In genomic region chr1:220775238-220775853, GRCh38 we compare ENCODE assay signal across 8 cellular contexts. TPM values are rescaled to one million over a fixed set of nuclear protein-coding genes. Genes with fewer than 3 reads are reported as not detected.
DNase-seq lines count a peak whose midpoint lies in the region; TF ChIP-seq lines count a peak whose summit lies in the region.

No MANE protein-coding gene starts in this region.

- H3K4me3 ChIP-seq in Caco-2 (ENCODE audit: low read depth, low read length): no peak overlapping the region
- no peak overlapping the region for H3K4me3 ChIP-seq in HL-60 (replicated peaks; ENCODE audit: insufficient read depth, low read length)

- intact Hi-C loops in Caco-2 (cut with micrococcal nuclease; ENCODE audit: unreplicated experiment): loop anchor here (10.0 kb wide), 1 partner anchor 561 kb away; no protein-coding TSS in a partner anchor

- H3K4me1 Mint-ChIP-seq in Caco-2 (ENCODE audit: low read depth, unreplicated experiment) (no peaks in the 10 kb centered on the region), osteocyte (ENCODE audit: unreplicated experiment) (peaks cover 3% of the 10 kb centered on the region)

- no peaks in the 10 kb centered on the region; the same call in 1 of the 2 replicates for H3K36me3 ChIP-seq in Caco-2 (ENCODE audit: control insufficient read depth, insufficient read depth, low read length)

- DNase-seq in Caco-2 (peak in 1 of 2 experiments; percentile 69), HL-60 (ENCODE audit: low read depth in 1 of 2, low spot score in 1 of 2) (no peak), epidermal melanocyte (ENCODE audit: insufficient read length, low spot score) (peak; percentile 30), osteocyte (ENCODE audit: extremely low spot score, unreplicated experiment) (peak; percentile 83), amniotic stem cell (lab: John Stamatoyannopoulos, UW) (no peak), NCI-H187 treated with DMSO at 0.1 percent for 48 hours (lab: John Stamatoyannopoulos, UW) (no peak), DMS114 treated with DMSO at 0.1 percent for 48 hours (lab: John Stamatoyannopoulos, UW; ENCODE audit: unreplicated experiment) (no peak)

- no peaks in the 10 kb centered on the region for H3K27me3 ChIP-seq in Caco-2 (replicated peaks; ENCODE audit: control insufficient read depth, insufficient read depth, low read length)
- H3K27me3 ChIP-seq in HL-60 (ENCODE audit: insufficient read depth, poor library complexity, severe bottlenecking): no peaks in the 10 kb centered on the region

- H3K36me3 Mint-ChIP-seq in Caco-2 (ENCODE audit: insufficient read depth, unreplicated experiment) (peaks cover 6% of the 10 kb centered on the region), osteocyte (ENCODE audit: unreplicated experiment) (peaks cover 11% of the 10 kb centered on the region)

- peak; percentile 77 to 87 for TF ChIP-seq CTCF in Caco-2 (IDR thresholded peaks at IDR 0.05; ENCODE audit: insufficient read depth in 1 of 2, low read depth in 1 of 2, low read length in 1 of 2, severe bottlenecking in 1 of 2, unreplicated experiment in 1 of 2)
- peak; percentile 56 for TF ChIP-seq CTCF in HL-60 (IDR thresholded peaks at IDR 0.05; ENCODE audit: insufficient read depth, low read length)
- TF ChIP-seq CTCF in VCaP (conservative IDR thresholded peaks at IDR 0.05): peak; percentile 89
- peak; percentile 86 for TF ChIP-seq CTCF in osteocyte (IDR thresholded peaks at IDR 0.05)

- H3K27ac ChIP-seq in HL-60 (replicated peaks) (no peak overlapping the region), VCaP (no peak overlapping the region)

- POLR2A ChIA-PET in Caco-2 (lab: Charles Lee): interaction anchor here (0.6 kb wide), 1 partner anchor 11 kb away, joined by 8 read pairs; no protein-coding TSS in a partner anchor

- BruUV-seq in Caco-2 (replicated peaks; lab: Mats Ljungman, UMichigan): no TSS peak

- H3K4me3 Mint-ChIP-seq in Caco-2 (ENCODE audit: unreplicated experiment) (no peak overlapping the region), osteocyte (ENCODE audit: unreplicated experiment) (no peak overlapping the region)

- CTCF ChIA-PET in Caco-2 (lab: Charles Lee): interaction anchor here (0.6 to 1.8 kb wide), 10 partner anchors 8 to 595 kb away, joined by 3 to 7 read pairs (median 4); partner anchors contain the start of gene MTARC1

- H3K27me3 Mint-ChIP-seq in Caco-2 (ENCODE audit: insufficient read depth, unreplicated experiment): no peaks in the 10 kb centered on the region
- no peaks in the 10 kb centered on the region for H3K27me3 Mint-ChIP-seq in osteocyte (ENCODE audit: unreplicated experiment)

- no peaks in the 10 kb centered on the region for H3K4me1 ChIP-seq in Caco-2

- H3K9me3 Mint-ChIP-seq in Caco-2 (ENCODE audit: unreplicated experiment): no peaks in the 10 kb centered on the region
- H3K9me3 Mint-ChIP-seq in osteocyte (ENCODE audit: unreplicated experiment): no peaks in the 10 kb centered on the region

- no peaks in the 10 kb centered on the region for H3K9me3 ChIP-seq in Caco-2

- H3K27ac Mint-ChIP-seq in Caco-2 (ENCODE audit: unreplicated experiment): no peak overlapping the region
- H3K27ac Mint-ChIP-seq in osteocyte (ENCODE audit: unreplicated experiment): no peak overlapping the region

RNA-seq across cellular contexts. Expression of gene MTARC1, which starts 11.4 kb away (rescaled TPM):
- 88.7 and 93.0 TPM in 2 replicates for total RNA-seq in Caco-2 (2022)
- 1.8 and 2.1 TPM in 2 replicates for total RNA-seq in osteocyte

RNA-seq across cellular contexts. Expression of gene MTARC2, which starts 27.2 kb away (rescaled TPM):
- total RNA-seq in Caco-2 (2022) (15.8 and 16.5 TPM in 2 replicates), osteocyte (25.6 and 27.9 TPM in 2 replicates)

Comparison
In these comparisons a context has a peak if more than half of its experiments do, and no peak if none do; other contexts are left out.
1. DNase-seq: peak in epidermal melanocyte (single experiment) and osteocyte (single experiment); none in HL-60 (0 of 2), amniotic stem cell (single experiment), NCI-H187 treated with DMSO at 0.1 percent for 48 hours (single experiment) and DMS114 treated with DMSO at 0.1 percent for 48 hours (single experiment).
2. RNA of gene MTARC1, which starts 11.4 kb away (total RNA-seq): 88.7 to 93.0 TPM in Caco-2; 1.8 to 2.1 TPM in osteocyte; every median in the first group is over 10 times any median in the second.
3. Peak in every context shown above with its lines, with median percentiles within 50 percentile points of each other: CTCF ChIP-seq.